In the genomic region with DNA sequence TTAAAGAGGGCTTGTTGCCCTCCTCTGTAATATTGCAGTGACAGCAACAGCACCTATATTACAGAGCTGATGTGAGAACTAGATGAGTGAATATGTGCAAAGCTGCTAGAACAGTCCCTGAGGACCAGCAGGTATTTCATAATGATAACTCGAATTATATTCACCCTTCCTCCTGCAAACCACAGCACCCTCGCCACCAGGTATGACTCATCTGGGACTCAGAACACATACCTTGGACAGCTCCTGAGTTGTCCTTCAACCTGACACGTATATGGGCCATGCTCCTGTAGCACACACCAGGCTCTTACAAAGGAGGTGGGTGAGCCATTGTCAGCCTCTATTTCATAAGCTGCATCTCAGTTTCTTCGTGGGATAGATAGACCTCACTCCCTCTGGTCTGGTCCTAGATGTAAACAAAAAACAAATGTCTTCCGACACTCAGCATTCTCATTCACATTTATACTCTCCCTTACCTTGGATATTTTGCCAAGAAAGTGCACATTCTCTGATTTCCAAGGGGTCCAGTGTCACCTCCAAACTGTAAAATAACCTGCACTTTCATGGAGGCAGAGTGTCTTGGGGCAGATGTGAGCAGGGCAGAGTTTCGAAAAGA, we compare ENCODE assay signal across 10 cellular contexts.
DNase-seq lines count a peak whose midpoint lies in the region; ATAC-seq, FAIRE-seq and TF ChIP-seq lines count a peak whose summit lies in the region.
"Had no signal": no experiment of that assay in that cellular context is flagged by ENCODE, and none has a peak within 500 bp of the region (broad histone marks: within the 10 kb centered on the region; RNA-seq: fewer than 3 reads in every experiment).

No MANE protein-coding gene starts in this region.

- no peaks in the 10 kb centered on the region for H3K4me1 ChIP-seq in psoas muscle
- no peaks in the 10 kb centered on the region for H3K4me1 ChIP-seq in transverse colon

- no peak for TF ChIP-seq EP300 in transverse colon (IDR thresholded peaks at IDR 0.05; ENCODE audit: low read depth)

- H3K4me3 ChIP-seq in bronchial epithelial cell (ENCODE audit: low read depth, low read length) (no peak overlapping the region), psoas muscle (no peak overlapping the region), transverse colon (no peak overlapping the region)

- in situ Hi-C loops in transverse colon (cut with MboI; ENCODE audit: low pct_ligation_motif_present in 1 of 4, low pct_unique_long_range_greater_than_20kb in 1 of 4, low sequenced_read_pairs in 3 of 4), result no loop called here

- TF ChIP-seq POLR2A in transverse colon (IDR thresholded peaks at IDR 0.05), result no peak

- no peak overlapping the region for H3K27ac ChIP-seq in psoas muscle
- no peak overlapping the region for H3K27ac ChIP-seq in transverse colon

- DNase-seq in NCI-H2107 treated with DMSO at 0.1 percent for 48 hours (lab: John Stamatoyannopoulos, UW; ENCODE audit: unreplicated experiment) (peak; percentile 8), NCI-H2107 (lab: John Stamatoyannopoulos, UW) (no peak), NOMO-1 treated with DMSO at 0.1 percent for 48 hours (lab: John Stamatoyannopoulos, UW; ENCODE audit: unreplicated experiment) (peak; percentile 64), bronchial epithelial cell (ENCODE audit: low read depth) (peak; percentile 57), psoas muscle (no peak), NCI-H128 (lab: John Stamatoyannopoulos, UW; ENCODE audit: unreplicated experiment) (no peak), transverse colon (no peak)
- DNase-seq: posterior cingulate gyrus had no signal

- peak in 3 of 4 donors; percentile 57 to 68 (median 63) for ATAC-seq in psoas muscle
- ATAC-seq in GM21825 (IDR thresholded peaks at IDR 0.05; ENCODE audit: unreplicated experiment), result no peak

- H3K27me3 ChIP-seq in bronchial epithelial cell (ENCODE audit: control insufficient read depth, insufficient read depth, low read length) (peaks cover 4% of the 10 kb centered on the region), psoas muscle (ENCODE audit: insufficient read depth in 3 of 3, low read length in 2 of 3) (peaks cover 0 to 3% (median 2%) of the 10 kb centered on the region in 3 donors), transverse colon (peaks cover 18% of the 10 kb centered on the region)

- no peaks in the 10 kb centered on the region for H3K9me3 ChIP-seq in psoas muscle
- H3K9me3 ChIP-seq in transverse colon, result no peaks in the 10 kb centered on the region

- no peak for TF ChIP-seq CTCF in bronchial epithelial cell (IDR thresholded peaks at IDR 0.05; ENCODE audit: insufficient read depth, low read length, severe bottlenecking)
- TF ChIP-seq CTCF in psoas muscle (IDR thresholded peaks at IDR 0.05), result no peak
- TF ChIP-seq CTCF in transverse colon (IDR thresholded peaks at IDR 0.05), result no peak

- H3K36me3 ChIP-seq in bronchial epithelial cell (ENCODE audit: control insufficient read depth, insufficient read depth, low read length) (no peaks in the 10 kb centered on the region), psoas muscle (ENCODE audit: insufficient read depth in 1 of 2, low read depth in 1 of 2) (no peaks in the 10 kb centered on the region), transverse colon (no peaks in the 10 kb centered on the region)

- FAIRE-seq in bronchial epithelial cell (lab: Jason Lieb, UNC), result no peak
- FAIRE-seq: A204.1 had no signal

- intact Hi-C loops in psoas muscle (cut with DNase I), result no loop called here
- intact Hi-C loops in transverse colon (cut with DNase I; ENCODE audit: low total_unique reads), result no loop called here

- 48 to 50% (median 50%) methylated on average over 6 of the region's 6 CpGs for WGBS in psoas muscle, 3 donors
- WGBS in transverse colon (ENCODE audit: low coverage in 1 of 2), 2 donors, result 46 to 100% methylated on average over 1 to 6 of the region's 6 CpGs

Comparison
In these comparisons a context has a peak if more than half of its experiments do, and no peak if none do; other contexts are left out.
1. DNase-seq: peak in NCI-H2107 treated with DMSO at 0.1 percent for 48 hours (single experiment), NOMO-1 treated with DMSO at 0.1 percent for 48 hours (single experiment) and bronchial epithelial cell (single experiment); none in NCI-H2107 (single experiment), psoas muscle (0 of 2), NCI-H128 (single experiment) and transverse colon (single experiment).